Comparison of ENCODE assay signal across 1 cellular context in genomic region chr1:20142001-20142710, GRCh38.
TF ChIP-seq lines count a peak whose summit lies in the region.

No MANE protein-coding gene starts in this region.

TF ChIP-seq in H1, 55 proteins besides CTCF, POLR2A, EP300 and RAD21:
- TF ChIP-seq SRF (IDR thresholded peaks at IDR 0.05; ENCODE audit: low read depth, low read length) (no peak), GABPA (IDR thresholded peaks at IDR 0.05; ENCODE audit: borderline replicate concordance, insufficient read depth, low read length) (no peak), JUND (IDR thresholded peaks at IDR 0.05; ENCODE audit: low read length) (no peak), JUN (IDR thresholded peaks at IDR 0.05; ENCODE audit: low read depth, low read length) (no peak), SAP30 (IDR thresholded peaks at IDR 0.05; ENCODE audit: insufficient read depth, insufficient replicate concordance, low read length) (no peak), CREB1 (IDR thresholded peaks at IDR 0.05) (no peak), KDM4A (IDR thresholded peaks at IDR 0.05; ENCODE audit: low read depth, low read length, severe bottlenecking) (no peak), ZNF274 (IDR thresholded peaks at IDR 0.05; ENCODE audit: borderline replicate concordance, extremely low read depth, low read length) (no peak), HDAC6 (IDR thresholded peaks at IDR 0.05; ENCODE audit: low read depth, low read length) (no peak), KDM5A (IDR thresholded peaks at IDR 0.05; ENCODE audit: low read length) (no peak), CBX8 (IDR thresholded peaks at IDR 0.05; ENCODE audit: borderline replicate concordance, low read depth, low read length) (no peak), TAF7 (optimal IDR thresholded peaks at IDR 0.05; ENCODE audit: borderline replicate concordance, low read depth, low read length) (no peak), NRF1 (IDR thresholded peaks at IDR 0.05; ENCODE audit: low read depth, low read length) (no peak), HDAC2 (IDR thresholded peaks at IDR 0.05; ENCODE audit: borderline replicate concordance in 1 of 2, low read depth in 2 of 2, low read length in 2 of 2) (no peak), SIN3A (conservative IDR thresholded peaks at IDR 0.05 in 1 of 2, IDR thresholded peaks at IDR 0.05 in 1 of 2; ENCODE audit: low read depth in 1 of 2, low read length in 2 of 2) (no peak), SP2 (IDR thresholded peaks at IDR 0.05; ENCODE audit: low read length) (no peak), POU5F1 (IDR thresholded peaks at IDR 0.05; ENCODE audit: low read depth, low read length) (no peak), CHD1 (IDR thresholded peaks at IDR 0.05; ENCODE audit: low read depth, low read length) (no peak), BACH1 (IDR thresholded peaks at IDR 0.05; ENCODE audit: low read length) (no peak), USF2 (IDR thresholded peaks at IDR 0.05; ENCODE audit: low read length) (no peak)
